Comparison of ENCODE assay signal across 8 cellular contexts in genomic region chr2:213151437-213152064, GRCh38. TPM values are rescaled to one million over a fixed set of nuclear protein-coding genes. Genes with fewer than 3 reads are reported as not detected.
DNase-seq lines count a peak whose midpoint lies in the region; FAIRE-seq and TF ChIP-seq lines count a peak whose summit lies in the region.

IKZF2 (minus strand) TSS chr2:213151612; CDS start chr2:213148629, 2,983 bp downstream.

- H3K27me3 Mint-ChIP-seq in glutamatergic neuron (ENCODE audit: unreplicated experiment) = no peaks in the 10 kb centered on the region

- DNase-seq in ELR (ENCODE audit: low read depth) (peak; percentile 91), H54 (ENCODE audit: insufficient read length, low spot score) (peak; percentile 64), LoVo (ENCODE audit: low spot score) (peak; percentile 62), SJSA1 (ENCODE audit: low read depth in 1 of 2, low spot score in 2 of 2) (peak; percentile 71 to 80), glutamatergic neuron (peak; percentile 85), osteoblast (ENCODE audit: insufficient read length, low spot score, missing footprints) (peak; percentile 95), testis (peak; percentile 92)
- DNase-seq in activated naive CD4-positive, alpha-beta T cell treated with anti-CD3 and anti-CD28 coated beads, Interleukin-2, amount 50 U/mL, for 16 hours = peak; percentile 52

- TF ChIP-seq CTCF in glutamatergic neuron (IDR thresholded peaks at IDR 0.05; ENCODE audit: partially characterized antibody, unreplicated experiment) = no peak
- no peak for TF ChIP-seq CTCF in osteoblast (IDR thresholded peaks at IDR 0.05; ENCODE audit: extremely low read depth, low read depth, low read length)
- no peak for TF ChIP-seq CTCF in testis (IDR thresholded peaks at IDR 0.05)

- no peaks in the 10 kb centered on the region for H3K36me3 Mint-ChIP-seq in glutamatergic neuron (ENCODE audit: unreplicated experiment)

- peaks cover 3% of the 10 kb centered on the region for H3K9me3 Mint-ChIP-seq in glutamatergic neuron (ENCODE audit: unreplicated experiment)

- peaks cover 18% of the 10 kb centered on the region for H3K4me1 Mint-ChIP-seq in glutamatergic neuron (ENCODE audit: low read depth, unreplicated experiment)

- H3K4me3 ChIP-seq in SJSA1 = peak within 1 kb of the TSS; percentile 98
- peak within 1 kb of the TSS; percentile 74 for H3K4me3 ChIP-seq in osteoblast (ENCODE audit: insufficient read depth, low read length)
- H3K4me3 ChIP-seq in testis = peak within 1 kb of the TSS; percentile 81 to 86

- no peaks in the 10 kb centered on the region for H3K9me3 ChIP-seq in SJSA1 (replicated peaks)
- H3K9me3 ChIP-seq in osteoblast (ENCODE audit: low read depth, low read length) = no peaks in the 10 kb centered on the region
- no peaks in the 10 kb centered on the region for H3K9me3 ChIP-seq in testis

- peak within 1 kb of the TSS; percentile 98 for H3K4me2 ChIP-seq in osteoblast (ENCODE audit: insufficient read depth, low read length)

- H3K27ac Mint-ChIP-seq in glutamatergic neuron (ENCODE audit: unreplicated experiment) = peak within 1 kb of the TSS; percentile 90

- H3K4me1 ChIP-seq in SJSA1 (replicated peaks) (peaks cover 14% of the 10 kb centered on the region), osteoblast (ENCODE audit: insufficient read depth, low read length) (peaks cover 15% of the 10 kb centered on the region), testis (no peaks in the 10 kb centered on the region)

- peak; percentile 64 for FAIRE-seq in H54 (lab: Jason Lieb, UNC)

- TF ChIP-seq POLR2A in H54 (IDR thresholded peaks at IDR 0.05; ENCODE audit: low read depth, low read length) (peak; percentile 21; the same call in 1 of the 2 replicates), testis (IDR thresholded peaks at IDR 0.05) (no peak)

- H3K4me3 Mint-ChIP-seq in glutamatergic neuron (ENCODE audit: unreplicated experiment) = peak within 1 kb of the TSS; percentile 99

- 0% methylated on average over 2 to 48 of the region's 87 CpGs for WGBS in testis, 2 donors

- H3K36me3 ChIP-seq in SJSA1 (peaks cover 4% of the 10 kb centered on the region), osteoblast (ENCODE audit: insufficient read depth, low read length) (no peaks in the 10 kb centered on the region), testis (ENCODE audit: low read depth, missing control alignments) (no peaks in the 10 kb centered on the region)

- H3K27me3 ChIP-seq in SJSA1 (replicated peaks) (no peaks in the 10 kb centered on the region), osteoblast (ENCODE audit: insufficient read depth, low read length) (no peaks in the 10 kb centered on the region), testis (no peaks in the 10 kb centered on the region)

- intact Hi-C loops in testis (cut with DNase I; ENCODE audit: low total_unique reads) = loop anchor here (10.0 kb wide), 1 partner anchor 377 kb away; no protein-coding TSS in a partner anchor

- H3K27ac ChIP-seq in SJSA1 = peak within 1 kb of the TSS; percentile 83
- H3K27ac ChIP-seq in osteoblast (ENCODE audit: low read depth, low read length) = peak within 1 kb of the TSS; percentile 76
- H3K27ac ChIP-seq in testis = peak within 1 kb of the TSS; percentile 91 to 98

- no peaks in the 10 kb centered on the region for H4K20me1 ChIP-seq in osteoblast (ENCODE audit: insufficient read depth, low read length)

- peak within 1 kb of the TSS; percentile 97 for H2AFZ ChIP-seq in osteoblast (ENCODE audit: low read length)

- H3K79me2 ChIP-seq in osteoblast (ENCODE audit: insufficient read depth, low read length) = peaks cover 8% of the 10 kb centered on the region

RNA-seq across cellular contexts. Expression of gene IKZF2, which starts in this region (rescaled TPM):
- total RNA-seq in SJSA1 (2014; rRNA removed; shearing (Covaris generic)) = 2.1 and 6.5 TPM in 2 replicates
- total RNA-seq in glutamatergic neuron (ENCODE audit: unreplicated experiment) (1.8 TPM), osteoblast (10.3 and 11.9 TPM in 2 replicates), testis (10 to 100 TPM in 1 of 2 donors, 1 to 10 TPM in 1; 9.1 to 11.4 TPM)
- 3.0 TPM for polyA plus RNA-seq in testis (ENCODE audit: insufficient read depth, low read depth, low replicate concordance)

Comparison
In these comparisons a context has a peak if more than half of its experiments do, and no peak if none do; other contexts are left out.
1. Peak in every context shown above with its lines: DNase-seq, H3K4me3 ChIP-seq and H3K27ac ChIP-seq.